ENCODE assay signal across 1 cellular context in the genomic region with DNA sequence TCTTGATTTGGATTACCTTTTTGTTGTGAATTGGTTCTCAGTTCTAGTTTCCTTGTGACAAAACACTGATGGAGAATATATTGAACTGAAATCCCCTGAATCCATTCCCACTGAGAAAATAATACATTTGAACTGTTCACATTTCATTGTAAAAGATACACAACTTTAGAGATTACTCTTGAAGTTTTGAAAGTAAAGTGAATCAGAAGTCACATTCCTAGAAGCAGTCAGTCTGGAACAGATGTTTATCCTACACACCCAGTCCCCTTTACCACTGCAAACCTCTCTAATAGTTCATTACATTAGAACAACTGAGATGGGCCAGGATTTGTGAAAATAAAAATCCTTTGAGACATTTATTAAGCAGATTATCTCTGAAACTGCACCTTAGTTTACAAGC.
A peak's percentile ranks its signal among the peaks of the same experiment; 100 is the strongest.
TF ChIP-seq lines count a peak whose summit lies in the region.

No MANE protein-coding gene starts in this region.

TF ChIP-seq in K562, 482 proteins besides CTCF, POLR2A, EP300 and RAD21:
- peak; percentile 24; the same call in 1 of the 2 replicates for TF ChIP-seq STAT5A (IDR thresholded peaks at IDR 0.05; ENCODE audit: borderline replicate concordance, low read length)
- TF ChIP-seq, protein P1, sequence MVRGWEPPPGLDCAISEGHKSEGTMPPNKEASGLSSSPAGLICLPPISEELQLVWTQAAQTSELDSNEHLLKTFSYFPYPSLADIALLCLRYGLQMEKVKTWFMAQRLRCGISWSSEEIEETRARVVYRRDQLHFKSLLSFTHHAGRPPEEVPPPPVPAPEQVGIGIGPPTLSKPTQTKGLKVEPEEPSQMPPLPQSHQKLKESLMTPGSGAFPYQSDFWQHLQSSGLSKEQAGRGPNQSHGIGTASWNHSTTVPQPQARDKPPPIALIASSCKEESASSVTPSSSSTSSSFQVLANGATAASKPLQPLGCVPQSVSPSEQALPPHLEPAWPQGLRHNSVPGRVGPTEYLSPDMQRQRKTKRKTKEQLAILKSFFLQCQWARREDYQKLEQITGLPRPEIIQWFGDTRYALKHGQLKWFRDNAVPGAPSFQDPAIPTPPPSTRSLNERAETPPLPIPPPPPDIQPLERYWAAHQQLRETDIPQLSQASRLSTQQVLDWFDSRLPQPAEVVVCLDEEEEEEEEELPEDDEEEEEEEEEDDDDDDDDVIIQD (CRISPR knock-in tag; IDR thresholded peaks at IDR 0.05) = no peak
- 0 out of 2 replicates have a peak, but pooled peaks have one; percentile 13 for TF ChIP-seq TAL1 (IDR thresholded peaks at IDR 0.05)
- TF ChIP-seq, protein P2, sequence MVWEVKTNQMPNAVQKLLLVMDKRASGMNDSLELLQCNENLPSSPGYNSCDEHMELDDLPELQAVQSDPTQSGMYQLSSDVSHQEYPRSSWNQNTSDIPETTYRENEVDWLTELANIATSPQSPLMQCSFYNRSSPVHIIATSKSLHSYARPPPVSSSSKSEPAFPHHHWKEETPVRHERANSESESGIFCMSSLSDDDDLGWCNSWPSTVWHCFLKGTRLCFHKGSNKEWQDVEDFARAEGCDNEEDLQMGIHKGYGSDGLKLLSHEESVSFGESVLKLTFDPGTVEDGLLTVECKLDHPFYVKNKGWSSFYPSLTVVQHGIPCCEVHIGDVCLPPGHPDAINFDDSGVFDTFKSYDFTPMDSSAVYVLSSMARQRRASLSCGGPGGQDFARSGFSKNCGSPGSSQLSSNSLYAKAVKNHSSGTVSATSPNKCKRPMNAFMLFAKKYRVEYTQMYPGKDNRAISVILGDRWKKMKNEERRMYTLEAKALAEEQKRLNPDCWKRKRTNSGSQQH (CRISPR knock-in tag; IDR thresholded peaks at IDR 0.05) = no peak
- TF ChIP-seq, protein P3, sequence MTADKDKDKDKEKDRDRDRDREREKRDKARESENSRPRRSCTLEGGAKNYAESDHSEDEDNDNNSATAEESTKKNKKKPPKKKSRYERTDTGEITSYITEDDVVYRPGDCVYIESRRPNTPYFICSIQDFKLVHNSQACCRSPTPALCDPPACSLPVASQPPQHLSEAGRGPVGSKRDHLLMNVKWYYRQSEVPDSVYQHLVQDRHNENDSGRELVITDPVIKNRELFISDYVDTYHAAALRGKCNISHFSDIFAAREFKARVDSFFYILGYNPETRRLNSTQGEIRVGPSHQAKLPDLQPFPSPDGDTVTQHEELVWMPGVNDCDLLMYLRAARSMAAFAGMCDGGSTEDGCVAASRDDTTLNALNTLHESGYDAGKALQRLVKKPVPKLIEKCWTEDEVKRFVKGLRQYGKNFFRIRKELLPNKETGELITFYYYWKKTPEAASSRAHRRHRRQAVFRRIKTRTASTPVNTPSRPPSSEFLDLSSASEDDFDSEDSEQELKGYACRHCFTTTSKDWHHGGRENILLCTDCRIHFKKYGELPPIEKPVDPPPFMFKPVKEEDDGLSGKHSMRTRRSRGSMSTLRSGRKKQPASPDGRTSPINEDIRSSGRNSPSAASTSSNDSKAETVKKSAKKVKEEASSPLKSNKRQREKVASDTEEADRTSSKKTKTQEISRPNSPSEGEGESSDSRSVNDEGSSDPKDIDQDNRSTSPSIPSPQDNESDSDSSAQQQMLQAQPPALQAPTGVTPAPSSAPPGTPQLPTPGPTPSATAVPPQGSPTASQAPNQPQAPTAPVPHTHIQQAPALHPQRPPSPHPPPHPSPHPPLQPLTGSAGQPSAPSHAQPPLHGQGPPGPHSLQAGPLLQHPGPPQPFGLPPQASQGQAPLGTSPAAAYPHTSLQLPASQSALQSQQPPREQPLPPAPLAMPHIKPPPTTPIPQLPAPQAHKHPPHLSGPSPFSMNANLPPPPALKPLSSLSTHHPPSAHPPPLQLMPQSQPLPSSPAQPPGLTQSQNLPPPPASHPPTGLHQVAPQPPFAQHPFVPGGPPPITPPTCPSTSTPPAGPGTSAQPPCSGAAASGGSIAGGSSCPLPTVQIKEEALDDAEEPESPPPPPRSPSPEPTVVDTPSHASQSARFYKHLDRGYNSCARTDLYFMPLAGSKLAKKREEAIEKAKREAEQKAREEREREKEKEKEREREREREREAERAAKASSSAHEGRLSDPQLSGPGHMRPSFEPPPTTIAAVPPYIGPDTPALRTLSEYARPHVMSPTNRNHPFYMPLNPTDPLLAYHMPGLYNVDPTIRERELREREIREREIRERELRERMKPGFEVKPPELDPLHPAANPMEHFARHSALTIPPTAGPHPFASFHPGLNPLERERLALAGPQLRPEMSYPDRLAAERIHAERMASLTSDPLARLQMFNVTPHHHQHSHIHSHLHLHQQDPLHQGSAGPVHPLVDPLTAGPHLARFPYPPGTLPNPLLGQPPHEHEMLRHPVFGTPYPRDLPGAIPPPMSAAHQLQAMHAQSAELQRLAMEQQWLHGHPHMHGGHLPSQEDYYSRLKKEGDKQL (CRISPR knock-in tag; IDR thresholded peaks at IDR 0.05; ENCODE audit: borderline replicate concordance) = no peak
- peak; percentile 48; the same call in 1 of the 2 replicates for TF ChIP-seq TEAD4 (IDR thresholded peaks at IDR 0.05; ENCODE audit: low read length)
- TF ChIP-seq TEAD4 (CRISPR knock-in tag; IDR thresholded peaks at IDR 0.05; ENCODE audit: borderline replicate concordance) = no peak
- TF ChIP-seq TCF3 (CRISPR knock-in tag; IDR thresholded peaks at IDR 0.05) = 0 out of 2 replicates have a peak, but pooled peaks have one; percentile 17
